8 cellular contexts compared by ENCODE assay signal in genomic region chr18:48929951-48930713, GRCh38.
A peak's percentile ranks its signal among the peaks of the same experiment; 100 is the strongest.
DNase-seq lines count a peak whose midpoint lies in the region; ATAC-seq, FAIRE-seq and TF ChIP-seq lines count a peak whose summit lies in the region.

No MANE protein-coding gene starts in this region.

- no peaks in the 10 kb centered on the region for H3K27me3 Mint-ChIP-seq in nephron progenitor cell (ENCODE audit: low read depth, poor library complexity)

- H3K4me2 ChIP-seq in BLaER1 treated with 17β-estradiol and CSF1 and Interleukin-3, amounts not matched to agents 10 nM and 100 nM, result peak overlapping the region; percentile 82 to 99 (median 95)

- H3K9ac ChIP-seq in BLaER1 treated with 17β-estradiol and CSF1 and Interleukin-3, amounts not matched to agents 10 nM and 100 nM, result peak overlapping the region in 6 of 11 experiments; percentile 29 to 67 (median 56); a peak in 5 of 22 replicates

- peak overlapping the region; percentile 75 for H3K27ac Mint-ChIP-seq in nephron progenitor cell

- no peaks in the 10 kb centered on the region for H3K9me3 Mint-ChIP-seq in nephron progenitor cell

- H3K36me3 ChIP-seq in BLaER1 treated with 17β-estradiol and CSF1 and Interleukin-3, amounts not matched to agents 10 nM and 100 nM, result peaks cover 0 to 15% (median 0%) of the 10 kb centered on the region in 11 experiments; a peak in 4 of 22 replicates

- DNase-seq in NCI-H69 (lab: John Stamatoyannopoulos, UW), result peak; percentile 58
- peak; percentile 73 for DNase-seq in nephron progenitor cell
- no peak for DNase-seq in NCI-H2081 (lab: John Stamatoyannopoulos, UW)
- no peak for DNase-seq in NCI-H82 treated with DMSO at 0.1 percent for 48 hours (lab: John Stamatoyannopoulos, UW; ENCODE audit: unreplicated experiment)

- H3K4me3 Mint-ChIP-seq in nephron progenitor cell, result peak overlapping the region; percentile 77

- ATAC-seq in HG03097 (IDR thresholded peaks at IDR 0.05; ENCODE audit: low FRiP score, unreplicated experiment) (no peak), HG02884 (IDR thresholded peaks at IDR 0.05; ENCODE audit: unreplicated experiment) (no peak)

- peaks cover 98% of the 10 kb centered on the region for H3K4me1 Mint-ChIP-seq in nephron progenitor cell

- H4K20me1 ChIP-seq in BLaER1 treated with 17β-estradiol and CSF1 and Interleukin-3, amounts not matched to agents 10 nM and 100 nM, result peaks cover 0 to 96% (median 79%) of the 10 kb centered on the region in 11 experiments; a peak in 15 of 22 replicates

- TF ChIP-seq CTCF in nephron progenitor cell (IDR thresholded peaks at IDR 0.05), result no peak

- no peaks in the 10 kb centered on the region for H3K9me3 ChIP-seq in BLaER1 treated with 17β-estradiol and CSF1 and Interleukin-3, amounts not matched to agents 10 nM and 100 nM (replicated peaks in 1 of 11)

- H3K27ac ChIP-seq in BLaER1 treated with 17β-estradiol and CSF1 and Interleukin-3, amounts not matched to agents 10 nM and 100 nM, result peak overlapping the region in 8 of 11 experiments; percentile 14 to 75 (median 69); a peak in 12 of 22 replicates

- H3K27me3 ChIP-seq in BLaER1 treated with 17β-estradiol and CSF1 and Interleukin-3, amounts not matched to agents 10 nM and 100 nM, result no peaks in the 10 kb centered on the region

- H3K4me1 ChIP-seq in BLaER1 treated with 17β-estradiol and CSF1 and Interleukin-3, amounts not matched to agents 10 nM and 100 nM, result peaks cover 98 to 100% (median 100%) of the 10 kb centered on the region in 10 experiments

- H3K4me3 ChIP-seq in BLaER1 treated with 17β-estradiol and CSF1 and Interleukin-3, amounts not matched to agents 10 nM and 100 nM, result no peak overlapping the region

- peak; percentile 82 for FAIRE-seq in endometrium (lab: Jason Lieb, UNC)

- H3K36me3 Mint-ChIP-seq in nephron progenitor cell (ENCODE audit: low read depth), result peaks cover 12% of the 10 kb centered on the region

Comparison
In these comparisons a context has a peak if more than half of its experiments do, and no peak if none do; other contexts are left out.
1. DNase-seq: peak in NCI-H69 (single experiment) and nephron progenitor cell (single experiment); none in NCI-H2081 (0 of 2) and NCI-H82 treated with DMSO at 0.1 percent for 48 hours (single experiment).